Comparison of ENCODE assay signal across 9 cellular contexts in the genomic region with DNA sequence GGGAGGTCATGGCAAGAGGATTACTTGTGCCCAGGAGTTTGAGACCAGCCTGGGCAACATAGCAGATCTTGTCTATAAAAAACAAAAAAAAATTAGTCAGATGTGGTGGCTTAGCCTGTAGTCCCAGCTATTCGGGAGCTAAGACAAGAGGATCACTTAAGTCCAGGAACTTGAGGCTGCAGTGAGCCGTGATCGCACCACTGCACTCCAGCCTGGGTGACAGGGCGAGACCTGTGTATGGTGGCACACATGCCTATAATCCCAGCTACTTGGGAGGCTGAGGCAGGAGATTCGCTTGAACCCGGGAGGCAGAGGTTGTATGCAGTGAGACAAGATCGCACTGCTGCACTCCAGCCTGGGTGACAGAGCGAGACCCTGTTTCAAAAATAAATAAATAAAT. TPM values are rescaled to one million over a fixed set of nuclear protein-coding genes. Genes with fewer than 3 reads are reported as not detected.
DNase-seq lines count a peak whose midpoint lies in the region; ATAC-seq and TF ChIP-seq lines count a peak whose summit lies in the region.
"Not testable (repeated sequence)": the region's sequence is repeated elsewhere in the genome, so short reads cannot be mapped to it uniquely, and the experiment has no call there.
"Had no signal": no experiment of that assay in that cellular context is flagged by ENCODE, and none has a peak within 500 bp of the region (broad histone marks: within the 10 kb centered on the region; RNA-seq: fewer than 3 reads in every experiment).

No MANE protein-coding gene starts in this region.

- H3K9me3 ChIP-seq in BLaER1 treated with 17β-estradiol and CSF1 and Interleukin-3, amounts not matched to agents 10 nM and 100 nM (replicated peaks in 1 of 11); KOPT-K1 (ENCODE audit: insufficient read depth, low read length, poor library complexity, severe bottlenecking); T-helper 17 cell (ENCODE audit: control insufficient read depth, low read length, poor library complexity, severe bottlenecking); smooth muscle cell (replicated peaks; ENCODE audit: low read depth): not testable (repeated sequence)

- not testable (repeated sequence) for H2AFZ ChIP-seq in smooth muscle cell (ENCODE audit: low read depth)

- H3K79me2 ChIP-seq in smooth muscle cell (ENCODE audit: low read depth) = not testable (repeated sequence)

- not testable (repeated sequence) for H3K4me1 Mint-ChIP-seq in T-helper 17 cell
- H3K4me1 Mint-ChIP-seq in memory B cell = peaks cover 18% of the 10 kb centered on the region

- WGBS in smooth muscle cell (ENCODE audit: low lambda C conversion rate) = 91% methylated on average over 8 of the region's 8 CpGs

- H3K27ac Mint-ChIP-seq in T-helper 17 cell = peak overlapping the region; percentile 41
- peak overlapping the region; percentile 92 for H3K27ac Mint-ChIP-seq in memory B cell

- H3K27me3 ChIP-seq in BLaER1 treated with 17β-estradiol and CSF1 and Interleukin-3, amounts not matched to agents 10 nM and 100 nM; smooth muscle cell (ENCODE audit: low read depth): not testable (repeated sequence)

- not testable (repeated sequence) for H3F3A ChIP-seq in smooth muscle cell (ENCODE audit: low read depth)

- H4K20me1 ChIP-seq in BLaER1 treated with 17β-estradiol and CSF1 and Interleukin-3, amounts not matched to agents 10 nM and 100 nM = peaks cover 36 to 100% (median 92%) of the 10 kb centered on the region in 11 experiments; a peak in 21 of 22 replicates
- H4K20me1 ChIP-seq in smooth muscle cell (ENCODE audit: low read depth) = peaks cover 17% of the 10 kb centered on the region

- H3K4me2 ChIP-seq in BLaER1 treated with 17β-estradiol and CSF1 and Interleukin-3, amounts not matched to agents 10 nM and 100 nM = peak overlapping the region in 7 of 11 experiments; percentile 88 to 98 (median 93); a peak in 12 of 22 replicates
- H3K4me2 ChIP-seq in smooth muscle cell = not testable (repeated sequence)

- H3K36me3 Mint-ChIP-seq in T-helper 17 cell (ENCODE audit: low read depth) = peaks cover 16% of the 10 kb centered on the region
- peaks cover 27% of the 10 kb centered on the region for H3K36me3 Mint-ChIP-seq in memory B cell

- H3K4me1 ChIP-seq in BLaER1 treated with 17β-estradiol and CSF1 and Interleukin-3, amounts not matched to agents 10 nM and 100 nM = peaks cover 42 to 82% (median 69%) of the 10 kb centered on the region in 10 experiments
- H3K4me1 ChIP-seq in smooth muscle cell (ENCODE audit: low read depth) = not testable (repeated sequence)

- not testable (repeated sequence) for H3K27me3 Mint-ChIP-seq in T-helper 17 cell, memory B cell

- not testable (repeated sequence) for H3K4me3 Mint-ChIP-seq in T-helper 17 cell, memory B cell

- not testable (repeated sequence) for H3K4me3 ChIP-seq in BLaER1 treated with 17β-estradiol and CSF1 and Interleukin-3, amounts not matched to agents 10 nM and 100 nM; smooth muscle cell

- H3K9me3 Mint-ChIP-seq in memory B cell = not testable (repeated sequence)

- H3K27ac ChIP-seq in BLaER1 treated with 17β-estradiol and CSF1 and Interleukin-3, amounts not matched to agents 10 nM and 100 nM = 0 out of 22 replicates have a peak overlapping the region, but pooled peaks of 1 of the 11 experiments have one; percentile 77
- H3K27ac ChIP-seq in KOPT-K1 (ENCODE audit: low read depth, low read length, poor library complexity, severe bottlenecking) (peak overlapping the region; percentile 98), smooth muscle cell (ENCODE audit: low read depth) (peak overlapping the region; percentile 95)

- DNase-seq in T-helper 17 cell; memory B cell (ENCODE audit: low spot score in 2 of 2); smooth muscle cell (lab: John Stamatoyannopoulos, UW; ENCODE audit: unreplicated experiment): not testable (repeated sequence)

- not testable (repeated sequence) for ATAC-seq in T-helper 17 cell; memory B cell (ENCODE audit: low read depth)

- peak overlapping the region in 2 of 11 experiments; percentile 4 to 39; a peak in 2 of 22 replicates for H3K9ac ChIP-seq in BLaER1 treated with 17β-estradiol and CSF1 and Interleukin-3, amounts not matched to agents 10 nM and 100 nM
- H3K9ac ChIP-seq in smooth muscle cell (ENCODE audit: low read depth) = not testable (repeated sequence)

- H3K36me3 ChIP-seq in BLaER1 treated with 17β-estradiol and CSF1 and Interleukin-3, amounts not matched to agents 10 nM and 100 nM = peaks cover 62 to 91% (median 76%) of the 10 kb centered on the region in 11 experiments
- peaks cover 94% of the 10 kb centered on the region for H3K36me3 ChIP-seq in KOPT-K1 (ENCODE audit: insufficient read depth, low read length)
- H3K36me3 ChIP-seq in smooth muscle cell (ENCODE audit: low read depth) = not testable (repeated sequence)

- TF ChIP-seq CTCF in smooth muscle cell (IDR thresholded peaks at IDR 0.05; ENCODE audit: borderline replicate concordance, insufficient read depth, poor library complexity, severe bottlenecking) = not testable (repeated sequence)

RNA-seq across cellular contexts. Expression of a gene that starts 20.1 kb away (rescaled TPM):
- 10 to 100 TPM; 34.4 to 41.4 TPM for total RNA-seq in T-helper 17 cell
- 17.1 and 17.4 TPM in 2 replicates for total RNA-seq in smooth muscle cell
- polyA plus RNA-seq in smooth muscle cell = 15.3 and 16.2 TPM in 2 replicates

RNA-seq across cellular contexts. Expression of a gene that starts 35.4 kb away (rescaled TPM):
- total RNA-seq in T-helper 17 cell (10 to 100 TPM; 55.0 to 62.2 TPM), smooth muscle cell (15.0 and 15.9 TPM in 2 replicates)
- polyA plus RNA-seq in smooth muscle cell = 13.0 and 19.9 TPM in 2 replicates

RNA-seq across cellular contexts. Expression of a gene that starts 42.7 kb away (rescaled TPM):
- total RNA-seq in T-helper 17 cell (under 1 TPM in 1 of 2 donors, not detected in 1; 0.12 TPM), smooth muscle cell (6.4 and 6.6 TPM in 2 replicates)
- polyA plus RNA-seq in smooth muscle cell = 13.6 and 15.1 TPM in 2 replicates
- polyA plus RNA-seq: CD14-positive monocyte; CD4-positive, alpha-beta memory T cell; CD4-positive, CD25-positive, alpha-beta regulatory T cell; CD8-positive, alpha-beta memory T cell had no signal
